Comparison of ENCODE assay signal across 9 cellular contexts in the genomic region with DNA sequence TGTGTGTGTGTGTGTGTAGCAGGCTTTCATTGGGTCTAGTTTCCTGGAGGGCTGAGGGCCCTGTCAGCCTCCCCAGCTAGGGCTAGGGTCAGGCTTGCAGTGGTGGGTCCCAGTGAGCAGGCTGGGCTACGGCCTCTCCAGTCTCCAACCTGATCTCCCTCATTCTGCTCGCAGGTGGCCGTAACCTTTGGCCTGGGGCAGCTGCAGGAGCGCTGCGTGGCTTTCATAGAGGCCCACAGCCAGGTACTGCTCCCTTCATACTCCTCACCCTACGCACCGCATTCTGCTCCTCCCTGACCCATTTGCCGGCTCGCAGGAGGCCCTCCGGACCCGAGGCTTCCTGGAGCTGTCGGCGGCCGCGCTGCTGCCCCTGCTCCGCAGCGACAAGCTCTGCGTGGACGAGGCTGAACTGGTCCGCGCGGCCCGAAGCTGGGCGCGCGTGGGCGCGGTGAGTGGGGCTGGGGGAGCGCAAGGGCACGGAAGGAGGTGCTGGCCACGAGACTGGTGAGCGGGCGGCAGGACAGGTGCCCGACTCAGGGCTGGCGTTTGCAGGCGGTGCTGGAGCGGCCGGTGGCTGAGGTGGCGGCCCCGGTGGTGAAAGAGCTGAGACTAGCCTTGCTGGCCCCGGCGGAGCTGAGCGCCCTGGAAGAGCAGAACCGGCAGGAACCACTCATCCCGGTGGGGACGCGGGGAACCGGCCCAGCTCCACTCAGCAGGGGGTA. TPM values are rescaled to one million over a fixed set of nuclear protein-coding genes. Genes with fewer than 3 reads are reported as not detected.
A peak's percentile ranks its signal among the peaks of the same experiment; 100 is the strongest.
DNase-seq lines count a peak whose midpoint lies in the region; ATAC-seq, FAIRE-seq and TF ChIP-seq lines count a peak whose summit lies in the region.
"Had no signal": no experiment of that assay in that cellular context is flagged by ENCODE, and none has a peak within 500 bp of the region (broad histone marks: within the 10 kb centered on the region; RNA-seq: fewer than 3 reads in every experiment).

No MANE protein-coding gene starts in this region.

- no peaks in the 10 kb centered on the region for H3K27me3 Mint-ChIP-seq in activated CD8-positive, alpha-beta T cell treated with anti-CD3 and anti-CD28 coated beads for 36 hours

- no peak for TF ChIP-seq CTCF in activated CD8-positive, alpha-beta T cell treated with anti-CD3 and anti-CD28 coated beads for 36 hours (IDR thresholded peaks at IDR 0.05)
- TF ChIP-seq CTCF in D721Med (IDR thresholded peaks at IDR 0.05; ENCODE audit: insufficient read depth, missing control alignments), result no peak

- H3K27me3 ChIP-seq in rectal smooth muscle tissue (ENCODE audit: control insufficient read depth, insufficient read depth, low read length), result no peaks in the 10 kb centered on the region

- peaks cover 22% of the 10 kb centered on the region for H3K4me1 ChIP-seq in rectal smooth muscle tissue (ENCODE audit: control insufficient read depth, insufficient read depth, low read length)

- peak overlapping the region; percentile 24 for H3K4me3 Mint-ChIP-seq in activated CD8-positive, alpha-beta T cell treated with anti-CD3 and anti-CD28 coated beads for 36 hours

- H3K4me1 Mint-ChIP-seq in activated CD8-positive, alpha-beta T cell treated with anti-CD3 and anti-CD28 coated beads for 36 hours (ENCODE audit: low read depth), result peaks cover 60% of the 10 kb centered on the region

- H3K27ac Mint-ChIP-seq in activated CD8-positive, alpha-beta T cell treated with anti-CD3 and anti-CD28 coated beads for 36 hours, result peak overlapping the region; percentile 99

- ATAC-seq in activated CD8-positive, alpha-beta T cell treated with anti-CD3 and anti-CD28 coated beads for 36 hours, result no peak
- ATAC-seq in left cardiac atrium, result peak; percentile 0 to 1
- ATAC-seq in GM21717 (IDR thresholded peaks at IDR 0.05; ENCODE audit: unreplicated experiment), result no peak

- CTCF ChIA-PET in activated CD8-positive, alpha-beta T cell treated with anti-CD3 and anti-CD28 coated beads for 36 hours (lab: Charles Lee), result interaction anchor here (0.5 to 1.6 kb wide), 7 partner anchors 12 to 498 kb away, joined by 3 to 12 read pairs (median 3); partner anchors contain the start of gene PLK3

- POLR2A ChIA-PET in activated CD8-positive, alpha-beta T cell treated with anti-CD3 and anti-CD28 coated beads for 36 hours (lab: Charles Lee), result interaction anchor here (0.8 to 12.0 kb wide), 14 partner anchors 10 to 91 kb away, joined by 3 to 213 read pairs (median 8); partner anchors contain the start of genes BEST4, PLK3, RNU5D-1 and RPS8

- H3K9ac ChIP-seq in rectal smooth muscle tissue (ENCODE audit: low read length), result peak overlapping the region; percentile 41

- H3K27ac ChIP-seq in rectal smooth muscle tissue (ENCODE audit: low read depth, low read length), result peak overlapping the region; percentile 84

- H3K36me3 ChIP-seq in rectal smooth muscle tissue (ENCODE audit: control insufficient read depth, insufficient read depth, low read length), result no peaks in the 10 kb centered on the region

- DNase-seq in ELF-1 (ENCODE audit: low read depth, low spot score), result peak; percentile 52
- peak; percentile 4 for DNase-seq in activated CD8-positive, alpha-beta T cell treated with anti-CD3 and anti-CD28 coated beads for 36 hours
- peak; percentile 45 for DNase-seq in left cardiac atrium
- no peak for DNase-seq in NCI-H2107 treated with DMSO at 0.1 percent for 48 hours (lab: John Stamatoyannopoulos, UW; ENCODE audit: unreplicated experiment)
- DNase-seq in D721Med (ENCODE audit: insufficient read length, low spot score), result no peak
- no peak for DNase-seq in NCI-H2029 treated with DMSO at 0.1 percent for 48 hours (lab: John Stamatoyannopoulos, UW)
- DNase-seq: NCI-H1105 treated with DMSO at 0.1 percent for 48 hours had no signal

- H3K36me3 Mint-ChIP-seq in activated CD8-positive, alpha-beta T cell treated with anti-CD3 and anti-CD28 coated beads for 36 hours (ENCODE audit: low read depth), result peaks cover 24% of the 10 kb centered on the region

- peak overlapping the region; percentile 90 for H3K4me3 ChIP-seq in rectal smooth muscle tissue (ENCODE audit: low read length)

- intact Hi-C loops in activated CD8-positive, alpha-beta T cell treated with anti-CD3 and anti-CD28 coated beads for 36 hours (cut with micrococcal nuclease), result no loop called here
- intact Hi-C loops in left cardiac atrium (cut with DNase I), result no loop called here

- FAIRE-seq in D721Med (lab: Jason Lieb, UNC), result no peak

- no peaks in the 10 kb centered on the region for H3K9me3 Mint-ChIP-seq in activated CD8-positive, alpha-beta T cell treated with anti-CD3 and anti-CD28 coated beads for 36 hours

RNA-seq across cellular contexts. Expression of gene BTBD19, which starts 4.7 kb away (rescaled TPM):
- 1 to 10 TPM; 4.8 to 5.6 TPM for total RNA-seq in activated CD8-positive, alpha-beta T cell treated with anti-CD3 and anti-CD28 coated beads for 36 hours
- total RNA-seq in left cardiac atrium, result 1 to 10 TPM; 4.0 to 8.6 TPM

RNA-seq across cellular contexts. Expression of gene DYNLT4, which starts 5.8 kb away (rescaled TPM):
- total RNA-seq in activated CD8-positive, alpha-beta T cell treated with anti-CD3 and anti-CD28 coated beads for 36 hours, result 1 to 10 TPM in 1 of 2 experiments, under 1 TPM in 1; 0.36 to 1.1 TPM
- under 1 TPM; 0.71 to 0.79 TPM for total RNA-seq in left cardiac atrium

RNA-seq across cellular contexts. Expression of gene PLK3, which starts 12.8 kb away (rescaled TPM):
- total RNA-seq in activated CD8-positive, alpha-beta T cell treated with anti-CD3 and anti-CD28 coated beads for 36 hours, result 10 to 100 TPM; 36.4 to 36.6 TPM
- 10 to 100 TPM in 1 of 2 donors, 1 to 10 TPM in 1; 7.6 to 16.1 TPM for total RNA-seq in left cardiac atrium

RNA-seq across cellular contexts. Expression of gene BEST4, which starts 25.0 kb away (rescaled TPM):
- 1 to 10 TPM in 1 of 2 experiments, under 1 TPM in 1; 0.87 to 1.0 TPM for total RNA-seq in activated CD8-positive, alpha-beta T cell treated with anti-CD3 and anti-CD28 coated beads for 36 hours
- total RNA-seq in left cardiac atrium, result under 1 TPM; 0.12 to 0.31 TPM

RNA-seq across cellular contexts. Expression of gene PTCH2, which starts 30.1 kb away (rescaled TPM):
- total RNA-seq in activated CD8-positive, alpha-beta T cell treated with anti-CD3 and anti-CD28 coated beads for 36 hours, result under 1 TPM; 0.13 to 0.97 TPM
- total RNA-seq in left cardiac atrium, result under 1 TPM; 0.58 to 0.59 TPM

Comparison
In these comparisons a context has a peak if more than half of its experiments do, and no peak if none do; other contexts are left out.
1. DNase-seq: peak in ELF-1 (single experiment), activated CD8-positive, alpha-beta T cell treated with anti-CD3 and anti-CD28 coated beads for 36 hours (single experiment) and left cardiac atrium (single experiment); none in NCI-H2107 treated with DMSO at 0.1 percent for 48 hours (single experiment), D721Med (single experiment) and NCI-H2029 treated with DMSO at 0.1 percent for 48 hours (single experiment).
2. ATAC-seq: peak in left cardiac atrium (2 of 2); none in activated CD8-positive, alpha-beta T cell treated with anti-CD3 and anti-CD28 coated beads for 36 hours (single experiment) and GM21717 (single experiment).